ENCODE assay signal across 2 cellular contexts in genomic region chr1:23492776-23493175, GRCh38.
TF ChIP-seq lines count a peak whose summit lies in the region.
"Not testable (repeated sequence)": the region's sequence is repeated elsewhere in the genome, so short reads cannot be mapped to it uniquely, and the experiment has no call there.

No MANE protein-coding gene starts in this region.

TF ChIP-seq in HEK293, 187 proteins besides CTCF, POLR2A, EP300 and RAD21:
- peak; percentile 94 for TF ChIP-seq ZNF513 (tag by site-specific recombination; IDR thresholded peaks at IDR 0.05)

TF ChIP-seq in HepG2, 621 proteins besides CTCF, POLR2A, EP300 and RAD21:
- TF ChIP-seq CREB1 (IDR thresholded peaks at IDR 0.05), result peak; percentile 79
- TF ChIP-seq CREB1 (CRISPR knock-in tag; IDR thresholded peaks at IDR 0.05), result not testable (repeated sequence)
